ENCODE assay signal across 26 cellular contexts in genomic region chr19:10255358-10255757, GRCh38. TPM values are rescaled to one million over a fixed set of nuclear protein-coding genes. Genes with fewer than 3 reads are reported as not detected.
DNase-seq lines count a peak whose midpoint lies in the region; ATAC-seq and TF ChIP-seq lines count a peak whose summit lies in the region.
"Had no signal": no experiment of that assay in that cellular context is flagged by ENCODE, and none has a peak within 500 bp of the region (broad histone marks: within the 10 kb centered on the region; RNA-seq: fewer than 3 reads in every experiment).

No MANE protein-coding gene starts in this region.

- no peak for ATAC-seq in CD4-positive, CD25-positive, alpha-beta regulatory T cell (ENCODE audit: low read depth in 2 of 2)
- no peak for ATAC-seq in GM18519 (IDR thresholded peaks at IDR 0.05; ENCODE audit: low FRiP score, unreplicated experiment)
- ATAC-seq in HG03469 (IDR thresholded peaks at IDR 0.05; ENCODE audit: unreplicated experiment): no peak

- H3K36me3 ChIP-seq in CD4-positive, CD25-positive, alpha-beta regulatory T cell (ENCODE audit: control insufficient read depth, insufficient read depth, low read length): peaks cover 35% of the 10 kb centered on the region
- peaks cover 25 to 64% of the 10 kb centered on the region in 2 experiments; a peak in 2 of 3 replicates for H3K36me3 ChIP-seq in HEK293 (ENCODE audit: control insufficient read depth in 2 of 2, insufficient read depth in 1 of 2, low read length in 2 of 2)

- intact Hi-C loops in activated CD4-positive, alpha-beta T cell treated with anti-CD3 and anti-CD28 coated beads, Interleukin-2, amount 10 ng/mL, durations not matched to agents 24 days and 14 days (cut with micrococcal nuclease): no loop called here

- H3K9me3 Mint-ChIP-seq in activated CD4-positive, alpha-beta T cell treated with anti-CD3 and anti-CD28 coated beads, Interleukin-2, amount 10 ng/mL, durations not matched to agents 24 days and 14 days: no peaks in the 10 kb centered on the region
- peaks cover 0 to 1% (median 0%) of the 10 kb centered on the region in 7 donors for H3K9me3 Mint-ChIP-seq in CD4-positive, CD25-positive, alpha-beta regulatory T cell
- H3K9me3 Mint-ChIP-seq in endothelial cell (ENCODE audit: unreplicated experiment): no peaks in the 10 kb centered on the region
- H3K9me3 Mint-ChIP-seq: IgD-negative memory B cell had no signal

- no peak for DNase-seq in activated CD4-positive, alpha-beta T cell treated with anti-CD3 and anti-CD28 coated beads, Interleukin-2, amount 10 ng/mL, durations not matched to agents 24 days and 14 days
- DNase-seq in activated CD4-positive, alpha-beta T cell treated with anti-CD3 and anti-CD28 coated beads for 48 hours: no peak
- DNase-seq in CD4-positive, CD25-positive, alpha-beta regulatory T cell: no peak
- DNase-seq in endothelial cell (ENCODE audit: low spot score) (no peak), dedifferentiated amniotic fluid mesenchymal stem cell (ENCODE audit: extremely low spot score) (no peak)
- DNase-seq: 8988T, AML-193, C1 segment of cervical spinal cord, COR-L47, DMS 273 treated with DMSO at 0.1 percent for 48 hours, DND-41, GOT3, HCEC 1CT, Karpas-422, MV-4-11, NCI-H1694 treated with DMSO at 0.1 percent for 48 hours, NCI-H2081 treated with DMSO at 0.1 percent for 48 hours, NCI-H2171 treated with DMSO at 0.1 percent for 48 hours, NCI-H526, Peyer's patch, SJCRH30 had no signal

- H3K4me1 Mint-ChIP-seq in activated CD4-positive, alpha-beta T cell treated with anti-CD3 and anti-CD28 coated beads, Interleukin-2, amount 10 ng/mL, durations not matched to agents 24 days and 14 days: peaks cover 36% of the 10 kb centered on the region
- H3K4me1 Mint-ChIP-seq in CD4-positive, CD25-positive, alpha-beta regulatory T cell: peaks cover 5 to 47% (median 26%) of the 10 kb centered on the region in 4 donors
- H3K4me1 Mint-ChIP-seq in endothelial cell (ENCODE audit: unreplicated experiment): peaks cover 10% of the 10 kb centered on the region

- H3K4me3 ChIP-seq in CD4-positive, CD25-positive, alpha-beta regulatory T cell (ENCODE audit: low read depth, low read length): no peak overlapping the region
- H3K4me3 ChIP-seq in HEK293 (ENCODE audit: low read depth, low read length): no peak overlapping the region
- H3K4me3 ChIP-seq: Peyer's patch, SJCRH30 had no signal

- H3K36me3 Mint-ChIP-seq in activated CD4-positive, alpha-beta T cell treated with anti-CD3 and anti-CD28 coated beads, Interleukin-2, amount 10 ng/mL, durations not matched to agents 24 days and 14 days (ENCODE audit: low read depth): peaks cover 63% of the 10 kb centered on the region
- peaks cover 31% of the 10 kb centered on the region for H3K36me3 Mint-ChIP-seq in CD4-positive, CD25-positive, alpha-beta regulatory T cell
- H3K36me3 Mint-ChIP-seq in endothelial cell (ENCODE audit: low read depth, unreplicated experiment): peaks cover 32% of the 10 kb centered on the region

- no peaks in the 10 kb centered on the region for H3K27me3 Mint-ChIP-seq in activated CD4-positive, alpha-beta T cell treated with anti-CD3 and anti-CD28 coated beads, Interleukin-2, amount 10 ng/mL, durations not matched to agents 24 days and 14 days
- no peaks in the 10 kb centered on the region for H3K27me3 Mint-ChIP-seq in CD4-positive, CD25-positive, alpha-beta regulatory T cell
- H3K27me3 Mint-ChIP-seq in endothelial cell (ENCODE audit: unreplicated experiment): peaks cover 12% of the 10 kb centered on the region
- H3K27me3 Mint-ChIP-seq: IgD-negative memory B cell had no signal

- H3K27me3 ChIP-seq in CD4-positive, CD25-positive, alpha-beta regulatory T cell (ENCODE audit: control insufficient read depth, insufficient read depth, low read length): no peaks in the 10 kb centered on the region
- H3K27me3 ChIP-seq: Peyer's patch, SJCRH30 had no signal

- no peak overlapping the region for H3K27ac ChIP-seq in CD4-positive, CD25-positive, alpha-beta regulatory T cell (ENCODE audit: insufficient read depth, low read length, poor library complexity, severe bottlenecking)
- no peak overlapping the region for H3K27ac ChIP-seq in HEK293 (ENCODE audit: extremely low read depth, low read depth, low read length)
- H3K27ac ChIP-seq: Peyer's patch, SJCRH30 had no signal

- CTCF ChIA-PET in HEK293 (lab: Yijun Ruan, JAX): interaction anchor here (0.6 to 7.9 kb wide), 3 partner anchors 10 to 132 kb away, joined by 3 to 141 read pairs (median 3); no protein-coding TSS in a partner anchor

- POLR2A ChIA-PET in HEK293 (lab: Yijun Ruan, JAX): interaction anchor here (0.9 kb wide), 1 partner anchor 36 kb away, joined by 3 read pairs; no protein-coding TSS in a partner anchor

- TF ChIP-seq CTCF in HEK293 (tag by site-specific recombination; IDR thresholded peaks at IDR 0.05): no peak
- TF ChIP-seq CTCF in endothelial cell (IDR thresholded peaks at IDR 0.05; ENCODE audit: unreplicated experiment): no peak

- no peaks in the 10 kb centered on the region for H3K9me3 ChIP-seq in CD4-positive, CD25-positive, alpha-beta regulatory T cell (ENCODE audit: control insufficient read depth in 2 of 2, low read length in 2 of 2)
- no peaks in the 10 kb centered on the region for H3K9me3 ChIP-seq in HEK293 (ENCODE audit: control insufficient read depth, insufficient read depth, low read depth, low read length)
- H3K9me3 ChIP-seq: Peyer's patch, SJCRH30 had no signal

- H3K4me3 Mint-ChIP-seq in activated CD4-positive, alpha-beta T cell treated with anti-CD3 and anti-CD28 coated beads, Interleukin-2, amount 10 ng/mL, durations not matched to agents 24 days and 14 days: no peak overlapping the region
- peak overlapping the region in 3 of 4 donors; percentile 54 to 97 (median 76) for H3K4me3 Mint-ChIP-seq in CD4-positive, CD25-positive, alpha-beta regulatory T cell
- peak overlapping the region; percentile 76 for H3K4me3 Mint-ChIP-seq in endothelial cell (ENCODE audit: unreplicated experiment)

- peaks cover 29% of the 10 kb centered on the region for H3K4me1 ChIP-seq in CD4-positive, CD25-positive, alpha-beta regulatory T cell (ENCODE audit: control insufficient read depth, insufficient read depth, low read length, poor library complexity, severe bottlenecking)
- H3K4me1 ChIP-seq in HEK293 (ENCODE audit: control insufficient read depth, insufficient read depth, low read length): no peaks in the 10 kb centered on the region
- H3K4me1 ChIP-seq: SJCRH30 had no signal

- H3K27ac Mint-ChIP-seq in activated CD4-positive, alpha-beta T cell treated with anti-CD3 and anti-CD28 coated beads, Interleukin-2, amount 10 ng/mL, durations not matched to agents 24 days and 14 days: peak overlapping the region; percentile 9
- H3K27ac Mint-ChIP-seq in CD4-positive, CD25-positive, alpha-beta regulatory T cell: peak overlapping the region in 1 of 3 donors; percentile 53
- peak overlapping the region; percentile 62 for H3K27ac Mint-ChIP-seq in endothelial cell (ENCODE audit: unreplicated experiment)
- H3K27ac Mint-ChIP-seq: IgD-negative memory B cell had no signal

TF ChIP-seq in HEK293, 187 proteins besides CTCF, POLR2A, EP300 and RAD21:
- TF ChIP-seq ZNF660 (tag by site-specific recombination; IDR thresholded peaks at IDR 0.05): no peak
- 0 out of 2 replicates have a peak, but pooled peaks have one; percentile 30 for TF ChIP-seq ZNF16 (tag by site-specific recombination; IDR thresholded peaks at IDR 0.05; ENCODE audit: low read depth)
- TF ChIP-seq ZNF623 (tag by site-specific recombination; IDR thresholded peaks at IDR 0.05): peak; percentile 99
- no peak for TF ChIP-seq ZFP3 (tag by site-specific recombination; IDR thresholded peaks at IDR 0.05; ENCODE audit: low read depth)
- no peak for TF ChIP-seq ZNF473 (tag by site-specific recombination; IDR thresholded peaks at IDR 0.05)
TF ChIP-seq in HEK293: peak in this region for 2.

RNA-seq across cellular contexts. Expression of gene MRPL4, which starts 3.3 kb away (rescaled TPM):
- 163 and 174 TPM in 2 replicates for total RNA-seq in activated CD4-positive, alpha-beta T cell treated with anti-CD3 and anti-CD28 coated beads, Interleukin-2, amount 10 ng/mL, durations not matched to agents 24 days and 14 days
- 37.0 TPM for total RNA-seq in CD4-positive, CD25-positive, alpha-beta regulatory T cell
- 10 to 100 TPM; 24.9 to 36.6 (median 32.4) TPM for polyA plus RNA-seq in CD4-positive, CD25-positive, alpha-beta regulatory T cell
- 51.3 TPM for total RNA-seq in endothelial cell (ENCODE audit: unreplicated experiment)

RNA-seq across cellular contexts. Expression of gene ICAM1, which starts 15.6 kb away (rescaled TPM):
- total RNA-seq in activated CD4-positive, alpha-beta T cell treated with anti-CD3 and anti-CD28 coated beads, Interleukin-2, amount 10 ng/mL, durations not matched to agents 24 days and 14 days: 81.5 and 82.1 TPM in 2 replicates
- total RNA-seq in CD4-positive, CD25-positive, alpha-beta regulatory T cell: 13.7 TPM
- 1 to 10 TPM; 4.8 to 8.2 (median 6.9) TPM for polyA plus RNA-seq in CD4-positive, CD25-positive, alpha-beta regulatory T cell
- total RNA-seq in endothelial cell (ENCODE audit: unreplicated experiment): 7.2 TPM

RNA-seq across cellular contexts. Expression of gene S1PR2, which starts 24.2 kb away (rescaled TPM):
- total RNA-seq in activated CD4-positive, alpha-beta T cell treated with anti-CD3 and anti-CD28 coated beads, Interleukin-2, amount 10 ng/mL, durations not matched to agents 24 days and 14 days: 14.3 and 14.7 TPM in 2 replicates
- total RNA-seq in CD4-positive, CD25-positive, alpha-beta regulatory T cell: 20.9 TPM
- polyA plus RNA-seq in CD4-positive, CD25-positive, alpha-beta regulatory T cell: 1 to 10 TPM; 2.9 to 3.8 (median 3.2) TPM
- 9.3 TPM for total RNA-seq in endothelial cell (ENCODE audit: unreplicated experiment)

RNA-seq across cellular contexts. Expression of gene ICAM4, which starts 31.4 kb away (rescaled TPM):
- total RNA-seq in activated CD4-positive, alpha-beta T cell treated with anti-CD3 and anti-CD28 coated beads, Interleukin-2, amount 10 ng/mL, durations not matched to agents 24 days and 14 days: 0.71 and 0.79 TPM in 2 replicates
- 0.67 TPM for total RNA-seq in CD4-positive, CD25-positive, alpha-beta regulatory T cell
- polyA plus RNA-seq in CD4-positive, CD25-positive, alpha-beta regulatory T cell: under 1 TPM; 0.20 to 0.67 (median 0.41) TPM
- 0.36 TPM for total RNA-seq in endothelial cell (ENCODE audit: unreplicated experiment)
- total RNA-seq: M059J, Peyer's patch had no signal

RNA-seq across cellular contexts. Expression of gene ICAM5, which starts 34.4 kb away (rescaled TPM):
- total RNA-seq in activated CD4-positive, alpha-beta T cell treated with anti-CD3 and anti-CD28 coated beads, Interleukin-2, amount 10 ng/mL, durations not matched to agents 24 days and 14 days: 3.0 and 3.8 TPM in 2 replicates
- 0.20 TPM for total RNA-seq in CD4-positive, CD25-positive, alpha-beta regulatory T cell
- polyA plus RNA-seq in CD4-positive, CD25-positive, alpha-beta regulatory T cell: not detected
- total RNA-seq in endothelial cell (ENCODE audit: unreplicated experiment): not detected
- polyA plus RNA-seq: IgD-negative memory B cell had no signal
